18 cellular contexts compared by ENCODE assay signal in genomic region chr11:38384568-38384967, GRCh38.
"Had no signal": no experiment of that assay in that cellular context is flagged by ENCODE, and none has a peak within 500 bp of the region (broad histone marks: within the 10 kb centered on the region; RNA-seq: fewer than 3 reads in every experiment).

No MANE protein-coding gene starts in this region.

- H3K9me3 ChIP-seq: lower lobe of right lung, testis had no signal

- H3K4me3 ChIP-seq: lower lobe of right lung, testis had no signal

- DNase-seq: activated CD4-positive, alpha-beta T cell treated with anti-CD3 and anti-CD28 coated beads, Interleukin-2, amount 50 U/mL, for 4 hours; activated CD4-positive, CD25-positive, alpha-beta regulatory T cell treated with anti-CD3 and anti-CD28 coated beads, Interleukin-2, amount 50 U/mL, for 72 hours; activated CD8-positive, alpha-beta memory T cell treated with anti-CD3 and anti-CD28 coated beads, Interleukin-2, amount 10 ng/mL, durations not matched to agents 7 days and 5 days; activated gamma-delta T cell treated with Interleukin-2 at 50 U/mL for 16 hours; activated naive CD8-positive, alpha-beta T cell treated with anti-CD3 and anti-CD28 coated beads for 36 hours; activated T-cell treated with anti-CD3 and anti-CD28 coated beads, Interleukin-2, amount 50 U/mL, for 24 hours; caudate nucleus; cortex of kidney; effector CD8-positive, alpha-beta T cell; glutamatergic neuron; immature natural killer cell; left cardiac atrium; lower lobe of right lung; midbrain; naive B cell; retina; stimulated activated CD4-positive, alpha-beta T cell treated with anti-CD3 and anti-CD28 coated beads, Interleukin-4, amount 100 ng/mL, for 1 hour; testis had no signal

- H3K27me3 ChIP-seq: testis had no signal

- H3K4me1 ChIP-seq: lower lobe of right lung, testis had no signal

- H3K27ac ChIP-seq: lower lobe of right lung, testis had no signal

- ATAC-seq: activated CD8-positive, alpha-beta memory T cell treated with anti-CD3 and anti-CD28 coated beads, Interleukin-2, amount 10 ng/mL, durations not matched to agents 7 days and 5 days; left cardiac atrium; lower lobe of right lung had no signal

- H3K36me3 ChIP-seq: lower lobe of right lung had no signal
